20 cellular contexts compared by ENCODE assay signal in the genomic region with DNA sequence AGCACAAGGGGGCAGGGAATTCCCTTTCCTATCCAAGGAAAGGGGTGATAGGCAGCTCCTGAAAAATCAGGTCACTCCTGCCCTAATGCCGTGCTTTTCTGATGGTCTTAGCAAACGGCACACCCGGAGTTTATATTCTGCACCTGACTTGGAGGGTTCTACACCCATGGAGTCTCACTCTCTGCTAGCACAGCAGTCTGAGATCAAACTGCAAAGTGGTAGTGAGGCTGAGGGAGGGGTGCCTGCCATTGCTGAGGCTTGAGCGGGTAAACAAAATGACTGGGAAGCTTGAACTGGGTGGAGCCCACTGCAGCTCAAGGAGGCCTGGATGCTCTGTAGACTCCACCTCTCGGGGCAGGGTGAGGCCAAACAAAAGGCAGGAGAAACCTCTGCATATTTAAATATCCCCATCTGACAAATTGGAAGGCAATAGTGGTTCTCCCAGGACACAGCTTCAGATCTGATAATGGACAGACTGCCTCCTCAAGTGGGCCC.
"Had no signal": no experiment of that assay in that cellular context is flagged by ENCODE, and none has a peak within 500 bp of the region (broad histone marks: within the 10 kb centered on the region; RNA-seq: fewer than 3 reads in every experiment).

No MANE protein-coding gene starts in this region.

- H3K36me3 ChIP-seq: SJCRH30 had no signal

- DNase-seq: IMR-90, Karpas-422, KG1, MM.1S, NCI-H1092 treated with DMSO at 0.1 percent for 48 hours, NCI-H1436, NCI-H187, NCI-H2029, NCI-H2081 treated with DMSO at 0.1 percent for 48 hours, NCI-H2171, NCI-H345, NCI-H446 treated with DMSO at 0.1 percent for 48 hours, NCI-H524, NCI-H69, NCI-H774, RPMI8226, SHP77 treated with DMSO at 0.1 percent for 48 hours, SJCRH30 had no signal

- H3K27ac ChIP-seq: SJCRH30, SK-N-MC had no signal

- H3K9me3 ChIP-seq: SJCRH30 had no signal

- H3K27me3 ChIP-seq: SJCRH30 had no signal

- FAIRE-seq: RCC 7860 had no signal

- H3K4me1 ChIP-seq: SJCRH30 had no signal

- H3K4me3 ChIP-seq: SJCRH30, SK-N-MC had no signal
